ENCODE assay signal across 23 cellular contexts in genomic region chr5:87936667-87937066, GRCh38.
DNase-seq lines count a peak whose midpoint lies in the region; ATAC-seq, FAIRE-seq and TF ChIP-seq lines count a peak whose summit lies in the region.
"Had no signal": no experiment of that assay in that cellular context is flagged by ENCODE, and none has a peak within 500 bp of the region (broad histone marks: within the 10 kb centered on the region; RNA-seq: fewer than 3 reads in every experiment).

No MANE protein-coding gene starts in this region.

- in situ Hi-C loops in K562 (cut with MboI) = no loop called here

- no peak overlapping the region for H2AFZ ChIP-seq in K562 (ENCODE audit: low read depth, low read length)

- CTCF ChIA-PET in HEK293 (lab: Yijun Ruan, JAX) = no interaction called here
- CTCF ChIA-PET in K562 (lab: Yijun Ruan, JAX; ENCODE audit: low intra/inter-chr PET ratio) = no interaction called here

- no peak overlapping the region for H3K4me2 ChIP-seq in K562 (ENCODE audit: insufficient read depth, low read length)
- H3K4me2 ChIP-seq: BLaER1 had no signal

- POLR2A ChIA-PET in HEK293 (lab: Yijun Ruan, JAX) = no interaction called here
- POLR2A ChIA-PET in K562 (lab: Yijun Ruan, JAX) = no interaction called here

- TF ChIP-seq RAD21 in K562 (CRISPR knock-in tag; conservative IDR thresholded peaks at IDR 0.05 in 1 of 2, IDR thresholded peaks at IDR 0.05 in 1 of 2) = no peak

- H3K4me1 Mint-ChIP-seq in natural killer cell treated with Interleukin-12 subunit alpha and Interleukin-12 subunit beta and Interleukin-15 and Interleukin-18, amount 100 ng/mL, for 72 hours (ENCODE audit: low read depth in 2 of 2) = no peaks in the 10 kb centered on the region
- no peaks in the 10 kb centered on the region for H3K4me1 Mint-ChIP-seq in activated CD4-positive, alpha-beta T cell treated with anti-CD3 and anti-CD28 coated beads, Interleukin-2, amount 10 ng/mL, durations not matched to agents 24 days and 14 days
- H3K4me1 Mint-ChIP-seq: CD14-positive monocyte; CD4-positive, alpha-beta memory T cell; CD4-positive, CD25-positive, alpha-beta regulatory T cell had no signal

- no peaks in the 10 kb centered on the region for H3K9me3 ChIP-seq in HEK293 (ENCODE audit: control insufficient read depth, insufficient read depth, low read depth, low read length)
- no peaks in the 10 kb centered on the region for H3K9me3 ChIP-seq in K562 (replicated peaks; ENCODE audit: control insufficient read depth, insufficient read depth, low read depth, low read length)
- H3K9me3 ChIP-seq: BE2C, BLaER1, Caco-2 had no signal

- H3K4me3 ChIP-seq in HEK293 (ENCODE audit: low read depth, low read length) = no peak overlapping the region
- no peak overlapping the region for H3K4me3 ChIP-seq in K562
- H3K4me3 ChIP-seq: BLaER1 had no signal

- H3K4me3 Mint-ChIP-seq in natural killer cell treated with Interleukin-12 subunit alpha and Interleukin-12 subunit beta and Interleukin-15 and Interleukin-18, amount 100 ng/mL, for 72 hours = peak overlapping the region; percentile 9
- no peak overlapping the region for H3K4me3 Mint-ChIP-seq in activated CD4-positive, alpha-beta T cell treated with anti-CD3 and anti-CD28 coated beads, Interleukin-2, amount 10 ng/mL, durations not matched to agents 24 days and 14 days
- H3K4me3 Mint-ChIP-seq: CD14-positive monocyte; CD4-positive, CD25-positive, alpha-beta regulatory T cell had no signal

- H3K4me1 ChIP-seq in HEK293 (ENCODE audit: control insufficient read depth, insufficient read depth, low read length) (no peaks in the 10 kb centered on the region), K562 (replicated peaks in 1 of 2; ENCODE audit: control insufficient read depth in 2 of 2, insufficient read depth in 2 of 2, low read length in 2 of 2) (no peaks in the 10 kb centered on the region)
- H3K4me1 ChIP-seq: BE2C, BLaER1, Caco-2 had no signal

- no peaks in the 10 kb centered on the region for H3K36me3 Mint-ChIP-seq in natural killer cell treated with Interleukin-12 subunit alpha and Interleukin-12 subunit beta and Interleukin-15 and Interleukin-18, amount 100 ng/mL, for 72 hours
- H3K36me3 Mint-ChIP-seq in activated CD4-positive, alpha-beta T cell treated with anti-CD3 and anti-CD28 coated beads, Interleukin-2, amount 10 ng/mL, durations not matched to agents 24 days and 14 days (ENCODE audit: low read depth) = no peaks in the 10 kb centered on the region
- H3K36me3 Mint-ChIP-seq: CD14-positive monocyte; CD4-positive, alpha-beta memory T cell; CD4-positive, CD25-positive, alpha-beta regulatory T cell had no signal

- intact Hi-C loops in K562 (cut with micrococcal nuclease) = no loop called here
- intact Hi-C loops in activated CD4-positive, alpha-beta T cell treated with anti-CD3 and anti-CD28 coated beads, Interleukin-2, amount 10 ng/mL, durations not matched to agents 24 days and 14 days (cut with micrococcal nuclease) = no loop called here
- intact Hi-C loops in left ventricle myocardium superior (cut with micrococcal nuclease) = no loop called here

- no peaks in the 10 kb centered on the region for H3K27me3 Mint-ChIP-seq in natural killer cell treated with Interleukin-12 subunit alpha and Interleukin-12 subunit beta and Interleukin-15 and Interleukin-18, amount 100 ng/mL, for 72 hours
- no peaks in the 10 kb centered on the region for H3K27me3 Mint-ChIP-seq in activated CD4-positive, alpha-beta T cell treated with anti-CD3 and anti-CD28 coated beads, Interleukin-2, amount 10 ng/mL, durations not matched to agents 24 days and 14 days
- H3K27me3 Mint-ChIP-seq: CD4-positive, alpha-beta memory T cell had no signal

- TF ChIP-seq EP300 in K562 (IDR thresholded peaks at IDR 0.05; ENCODE audit: low read length) = no peak

- no peak overlapping the region for H3K27ac Mint-ChIP-seq in natural killer cell treated with Interleukin-12 subunit alpha and Interleukin-12 subunit beta and Interleukin-15 and Interleukin-18, amount 100 ng/mL, for 72 hours
- H3K27ac Mint-ChIP-seq in activated CD4-positive, alpha-beta T cell treated with anti-CD3 and anti-CD28 coated beads, Interleukin-2, amount 10 ng/mL, durations not matched to agents 24 days and 14 days = no peak overlapping the region
- H3K27ac Mint-ChIP-seq: CD14-positive monocyte; CD4-positive, alpha-beta memory T cell; CD4-positive, CD25-positive, alpha-beta regulatory T cell had no signal

- H3K27me3 ChIP-seq in K562 (ENCODE audit: control insufficient read depth in 2 of 2, insufficient read depth in 2 of 2, low read length in 2 of 2) = no peaks in the 10 kb centered on the region
- H3K27me3 ChIP-seq: BE2C, BLaER1 had no signal

- H3K36me3 ChIP-seq in HEK293 (ENCODE audit: control insufficient read depth in 2 of 2, insufficient read depth in 1 of 2, low read length in 2 of 2) (no peaks in the 10 kb centered on the region), K562 (ENCODE audit: control insufficient read depth, insufficient read depth, low read length) (no peaks in the 10 kb centered on the region)
- H3K36me3 ChIP-seq: BE2C, BLaER1 had no signal

- no peak for FAIRE-seq in K562 (lab: Jason Lieb, UNC)
- FAIRE-seq: A204.1, D721Med, G401.6, GM12891, GM19239 had no signal

- H3K27ac ChIP-seq in HEK293 (ENCODE audit: extremely low read depth, low read depth, low read length) (no peak overlapping the region), K562 (ENCODE audit: extremely low read depth, low read depth, low read length) (no peak overlapping the region)
- H3K27ac ChIP-seq: BLaER1 had no signal

- BruUV-seq in K562 (replicated peaks; lab: Mats Ljungman, UMichigan) = no TSS peak

- ATAC-seq in K562 = no peak
- ATAC-seq in natural killer cell treated with Interleukin-12 subunit alpha and Interleukin-12 subunit beta and Interleukin-15 and Interleukin-18, amount 100 ng/mL, for 72 hours = no peak
- no peak for ATAC-seq in left ventricle myocardium superior

- no peaks in the 10 kb centered on the region for H3K9me1 ChIP-seq in K562 (ENCODE audit: control insufficient read depth, insufficient read depth, low read length)

- no peaks in the 10 kb centered on the region for H4K20me1 ChIP-seq in K562 (replicated peaks; ENCODE audit: control insufficient read depth, insufficient read depth, low read length)
- H4K20me1 ChIP-seq: BLaER1 had no signal

- TF ChIP-seq POLR2A in K562 (conservative IDR thresholded peaks at IDR 0.05) = no peak

- no peaks in the 10 kb centered on the region for H3K79me2 ChIP-seq in K562 (ENCODE audit: control insufficient read depth, insufficient read depth, low read length)

- H3K9me3 Mint-ChIP-seq in natural killer cell treated with Interleukin-12 subunit alpha and Interleukin-12 subunit beta and Interleukin-15 and Interleukin-18, amount 100 ng/mL, for 72 hours = peaks cover 6% of the 10 kb centered on the region
- no peaks in the 10 kb centered on the region for H3K9me3 Mint-ChIP-seq in activated CD4-positive, alpha-beta T cell treated with anti-CD3 and anti-CD28 coated beads, Interleukin-2, amount 10 ng/mL, durations not matched to agents 24 days and 14 days

- H3K9ac ChIP-seq in K562 (ENCODE audit: insufficient read depth in 1 of 2, low read depth in 2 of 2, low read length in 2 of 2) = no peak overlapping the region
- H3K9ac ChIP-seq: BLaER1 had no signal

- no peak for TF ChIP-seq CTCF in HEK293 (tag by site-specific recombination; IDR thresholded peaks at IDR 0.05)
- TF ChIP-seq CTCF in K562 (IDR thresholded peaks at IDR 0.05 in 2 of 3, conservative IDR thresholded peaks at IDR 0.05 in 1 of 3; ENCODE audit: insufficient read depth in 2 of 3, low read depth in 1 of 3, low read length in 3 of 3) = no peak

- no peak for DNase-seq in K562 (ENCODE audit: extremely low read depth in 1 of 4, low spot score in 3 of 4)
- DNase-seq in natural killer cell treated with Interleukin-12 subunit alpha and Interleukin-12 subunit beta and Interleukin-15 and Interleukin-18, amount 100 ng/mL, for 72 hours (ENCODE audit: low spot score) = no peak
- DNase-seq in activated CD4-positive, alpha-beta T cell treated with anti-CD3 and anti-CD28 coated beads, Interleukin-2, amount 10 ng/mL, durations not matched to agents 24 days and 14 days = no peak
- DNase-seq in left ventricle myocardium superior = no peak
- no peak for DNase-seq in DMS153 (lab: John Stamatoyannopoulos, UW)
- DNase-seq: 8988T; ACHN; BE2C; C1 segment of cervical spinal cord; Caco-2; Calu3; CD4-positive, alpha-beta memory T cell; CD4-positive, CD25-positive, alpha-beta regulatory T cell; DMS79 treated with DMSO at 0.1 percent for 48 hours; GF-D8 had no signal

TF ChIP-seq in HEK293, 187 proteins besides CTCF, POLR2A, EP300 and RAD21:
- TF ChIP-seq IKZF3 (tag by site-specific recombination; IDR thresholded peaks at IDR 0.05) (no peak), ZNF366 (tag by site-specific recombination; conservative IDR thresholded peaks at IDR 0.05) (peak; percentile 92)
TF ChIP-seq in HEK293: peak in this region for 1.

TF ChIP-seq in K562, 482 proteins besides CTCF, POLR2A, EP300 and RAD21:
- TF ChIP-seq CHD1 (IDR thresholded peaks at IDR 0.05; ENCODE audit: low read length) (no peak), ZNF512 (tag; IDR thresholded peaks at IDR 0.05) (0 out of 2 replicates have a peak, but pooled peaks have one; percentile 21)
